ENCODE assay signal across 8 cellular contexts in the genomic region with DNA sequence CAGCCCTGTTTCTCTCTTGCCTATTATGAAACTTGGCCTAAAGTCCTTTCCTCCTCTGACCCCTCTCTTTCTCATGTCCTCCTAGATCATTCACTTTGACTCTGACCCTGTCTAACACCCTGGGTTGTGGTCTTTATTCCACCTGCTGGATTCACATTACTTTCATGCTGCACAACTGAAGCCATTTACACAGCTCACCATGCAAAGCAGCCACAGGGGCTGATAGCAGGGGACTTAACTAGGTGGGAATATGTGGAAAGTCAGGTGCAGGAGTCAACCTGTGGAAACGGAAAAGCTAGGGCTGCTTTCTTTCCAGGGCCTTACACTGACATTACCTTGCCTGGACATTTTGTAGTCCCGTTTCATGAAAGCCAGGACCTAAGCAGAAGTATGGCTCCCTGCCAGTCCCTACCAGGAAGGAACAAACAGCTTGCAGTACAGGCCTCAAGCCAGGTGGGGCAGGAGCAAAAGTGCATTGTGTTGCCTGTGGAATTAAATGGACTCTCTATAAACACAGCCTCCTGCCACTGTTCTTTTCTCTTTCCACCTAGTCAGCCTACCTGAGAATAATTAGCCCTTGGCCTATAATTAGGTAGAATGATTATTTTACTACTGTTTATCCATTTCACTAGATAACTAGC. TPM values are rescaled to one million over a fixed set of nuclear protein-coding genes. Genes with fewer than 3 reads are reported as not detected.
A peak's percentile ranks its signal among the peaks of the same experiment; 100 is the strongest.
DNase-seq lines count a peak whose midpoint lies in the region; ATAC-seq and TF ChIP-seq lines count a peak whose summit lies in the region.

No MANE protein-coding gene starts in this region.

- H3K4me1 ChIP-seq in HCT116 (ENCODE audit: control insufficient read depth in 1 of 2, insufficient read depth in 2 of 2, low read length in 2 of 2) (peaks cover 10 to 29% of the 10 kb centered on the region in 2 experiments), smooth muscle cell (ENCODE audit: low read depth) (no peaks in the 10 kb centered on the region)

- TF ChIP-seq CTCF in HCT116 (IDR thresholded peaks at IDR 0.05 in 2 of 3, conservative IDR thresholded peaks at IDR 0.05 in 1 of 3; ENCODE audit: borderline replicate concordance in 1 of 3, insufficient read depth in 1 of 3, low read depth in 2 of 3, low read length in 2 of 3): peak in 2 of 3 experiments; percentile 53 to 55; a peak in 4 of 6 replicates
- peak; percentile 35 for TF ChIP-seq CTCF in cardiac fibroblast (IDR thresholded peaks at IDR 0.05; ENCODE audit: low read depth, low read length)
- TF ChIP-seq CTCF in lower leg skin (IDR thresholded peaks at IDR 0.05): no peak
- no peak for TF ChIP-seq CTCF in smooth muscle cell (IDR thresholded peaks at IDR 0.05; ENCODE audit: borderline replicate concordance, insufficient read depth, poor library complexity, severe bottlenecking)

- no peak for TF ChIP-seq POLR2A in HCT116 (IDR thresholded peaks at IDR 0.05; ENCODE audit: borderline replicate concordance, extremely low read depth, insufficient read depth, insufficient read length)
- TF ChIP-seq POLR2A in lower leg skin (IDR thresholded peaks at IDR 0.05): no peak

- no peaks in the 10 kb centered on the region for H3K27me3 ChIP-seq in HCT116 (ENCODE audit: insufficient read depth, low read length)
- no peaks in the 10 kb centered on the region for H3K27me3 ChIP-seq in smooth muscle cell (ENCODE audit: low read depth)

- H4K20me1 ChIP-seq in HCT116 (ENCODE audit: insufficient read depth): no peaks in the 10 kb centered on the region
- H4K20me1 ChIP-seq in smooth muscle cell (ENCODE audit: low read depth): peaks cover 74% of the 10 kb centered on the region

- no peak for TF ChIP-seq RAD21 in HCT116 (IDR thresholded peaks at IDR 0.05; ENCODE audit: low read depth)

- no peak overlapping the region for H3K27ac ChIP-seq in HCT116 (ENCODE audit: low read depth, low read length)
- H3K27ac ChIP-seq in smooth muscle cell (ENCODE audit: low read depth): no peak overlapping the region

- no peaks in the 10 kb centered on the region for H3F3A ChIP-seq in smooth muscle cell (ENCODE audit: low read depth)

- WGBS in lower leg skin, 2 donors: 37 to 50% methylated on average over 2 of the region's 2 CpGs
- 76% methylated on average over 2 of the region's 2 CpGs for WGBS in smooth muscle cell (ENCODE audit: low lambda C conversion rate)

- H3K36me3 ChIP-seq in HCT116 (ENCODE audit: control insufficient read depth in 1 of 2, insufficient read depth in 2 of 2, low read length in 2 of 2) (no peaks in the 10 kb centered on the region), smooth muscle cell (ENCODE audit: low read depth) (no peaks in the 10 kb centered on the region)

- no peak overlapping the region for H2AFZ ChIP-seq in HCT116 (ENCODE audit: low read depth, low read length, poor library complexity, severe bottlenecking)
- H2AFZ ChIP-seq in smooth muscle cell (ENCODE audit: low read depth): no peak overlapping the region

- no TSS peak for BruUV-seq in HCT116 (replicated peaks; lab: Mats Ljungman, UMichigan)

- peak; percentile 60 for DNase-seq in Caki2 (ENCODE audit: low read depth)
- DNase-seq in HCT116 (ENCODE audit: low read depth, low spot score): peak; percentile 36
- peak; percentile 18 for DNase-seq in NCI-H510A (lab: John Stamatoyannopoulos, UW)
- peak; percentile 63 to 83 for DNase-seq in cardiac fibroblast (ENCODE audit: low read depth in 2 of 2)
- DNase-seq in lower leg skin (ENCODE audit: low spot score in 2 of 2): peak; percentile 51 to 85
- no peak for DNase-seq in smooth muscle cell (lab: John Stamatoyannopoulos, UW; ENCODE audit: unreplicated experiment)

- H3K79me2 ChIP-seq in HCT116 (ENCODE audit: insufficient read depth, low read length): no peaks in the 10 kb centered on the region
- peaks cover 5% of the 10 kb centered on the region for H3K79me2 ChIP-seq in smooth muscle cell (ENCODE audit: low read depth)

- RAD21 ChIA-PET in HCT116 (lab: Charles Lee; ENCODE audit: low non-redundant PET in 1 of 2, low total read pairs in 2 of 2, uncharacterized antibody in 2 of 2, unreplicated experiment in 2 of 2): no interaction called here

- H3K9me2 ChIP-seq in HCT116 (ENCODE audit: insufficient read depth): no peaks in the 10 kb centered on the region

- H3K4me2 ChIP-seq in HCT116 (ENCODE audit: low read length) (peak overlapping the region; percentile 42), smooth muscle cell (no peak overlapping the region)

- no peaks in the 10 kb centered on the region for H3K9me3 ChIP-seq in HCT116 (ENCODE audit: control insufficient read depth in 1 of 2, insufficient read depth in 1 of 2, low read depth in 1 of 2, low read length in 2 of 2)
- H3K9me3 ChIP-seq in smooth muscle cell (replicated peaks; ENCODE audit: low read depth): no peaks in the 10 kb centered on the region

- in situ Hi-C loops in Caki2 (cut with HindIII; ENCODE audit: low pct_unique_long_range_greater_than_20kb, low sequenced_read_pairs): no loop called here

- H3K4me3 ChIP-seq in HCT116 (replicated peaks in 1 of 2; ENCODE audit: low read depth in 1 of 2, low read length in 2 of 2): no peak overlapping the region
- H3K4me3 ChIP-seq in cardiac fibroblast (replicated peaks in 1 of 2; ENCODE audit: low read depth in 2 of 2, low read length in 2 of 2): no peak overlapping the region
- no peak overlapping the region for H3K4me3 ChIP-seq in lower leg skin (ENCODE audit: low read depth, poor library complexity, severe bottlenecking)
- no peak overlapping the region for H3K4me3 ChIP-seq in smooth muscle cell

- CTCF ChIA-PET in HCT116 (lab: Charles Lee): interaction anchor here (0.5 to 1.6 kb wide), 7 partner anchors 12 to 136 kb away, joined by 3 to 15 read pairs (median 4); no protein-coding TSS in a partner anchor

- H3K9ac ChIP-seq in HCT116 (ENCODE audit: low read length) (no peak overlapping the region), smooth muscle cell (ENCODE audit: low read depth) (no peak overlapping the region)

- intact Hi-C loops in HCT116 (cut with micrococcal nuclease): no loop called here
- intact Hi-C loops in lower leg skin (cut with DNase I; ENCODE audit: low total_unique reads): no loop called here

- ATAC-seq in HCT116 (peak; percentile 94), HG03135 (IDR thresholded peaks at IDR 0.05; ENCODE audit: unreplicated experiment) (no peak), GM19023 (IDR thresholded peaks at IDR 0.05; ENCODE audit: unreplicated experiment) (no peak)

- POLR2A ChIA-PET in HCT116 (lab: Charles Lee): no interaction called here

TF ChIP-seq in HCT116, 20 proteins besides CTCF, POLR2A, EP300 and RAD21:
- TF ChIP-seq, protein P1, sequence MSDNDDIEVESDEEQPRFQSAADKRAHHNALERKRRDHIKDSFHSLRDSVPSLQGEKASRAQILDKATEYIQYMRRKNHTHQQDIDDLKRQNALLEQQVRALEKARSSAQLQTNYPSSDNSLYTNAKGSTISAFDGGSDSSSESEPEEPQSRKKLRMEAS (IDR thresholded peaks at IDR 0.05): 0 out of 2 replicates have a peak, but pooled peaks have one; percentile 25
- TF ChIP-seq JUND (IDR thresholded peaks at IDR 0.05): no peak

RNA-seq across cellular contexts. Expression of gene MAPRE3, which starts 11.8 kb away (rescaled TPM):
- 25.9 and 33.5 TPM in 2 replicates for total RNA-seq in Caki2 (2014; rRNA removed; shearing (Covaris generic); ENCODE audit: low replicate concordance)
- 12.1 TPM for total RNA-seq in HCT116 (2021; ENCODE audit: unreplicated experiment)
- 21.7 and 23.8 TPM in 2 replicates for polyA plus RNA-seq in HCT116 (2012)
- total RNA-seq in lower leg skin: 10 to 100 TPM; 23.8 to 63.6 (median 35.7) TPM
- total RNA-seq in smooth muscle cell: 9.5 and 12.5 TPM in 2 replicates
- 29.5 and 30.5 TPM in 2 replicates for polyA plus RNA-seq in smooth muscle cell

RNA-seq across cellular contexts. Expression of gene TMEM214, which starts 50.5 kb away (rescaled TPM):
- total RNA-seq in Caki2 (2014; rRNA removed; shearing (Covaris generic); ENCODE audit: low replicate concordance): 104 and 106 TPM in 2 replicates
- total RNA-seq in HCT116 (2021; ENCODE audit: unreplicated experiment): 69.8 TPM
- 59.0 and 66.6 TPM in 2 replicates for polyA plus RNA-seq in HCT116 (2012)
- 10 to 100 TPM; 30.3 to 43.9 (median 32.0) TPM for total RNA-seq in lower leg skin
- total RNA-seq in smooth muscle cell: 67.7 and 79.6 TPM in 2 replicates
- 94.9 and 99.7 TPM in 2 replicates for polyA plus RNA-seq in smooth muscle cell

Comparison
In these comparisons a context has a peak if more than half of its experiments do, and no peak if none do; other contexts are left out.
1. CTCF ChIP-seq: peak in HCT116 (2 of 3) and cardiac fibroblast (single experiment); none in lower leg skin (0 of 3) and smooth muscle cell (single experiment).